36 cellular contexts compared by ENCODE assay signal in genomic region chrX:146041741-146042140, GRCh38.
"Had no signal": no experiment of that assay in that cellular context is flagged by ENCODE, and none has a peak within 500 bp of the region (broad histone marks: within the 10 kb centered on the region; RNA-seq: fewer than 3 reads in every experiment).

No MANE protein-coding gene starts in this region.

- H3K9me3 ChIP-seq: MG63 had no signal

- H3K36me3 ChIP-seq: MG63 had no signal

- H3K4me2 ChIP-seq: KMS-11 had no signal

- DNase-seq: Karpas-422, Kasumi-1, MG63, MM.1S, MV-4-11, NCI-H1048, NCI-H1092, NCI-H1092 treated with DMSO at 0.1 percent for 48 hours, NCI-H1105, NCI-H1105 treated with DMSO at 0.1 percent for 48 hours, NCI-H1417, NCI-H1417 treated with DMSO at 0.1 percent for 48 hours, NCI-H1436, NCI-H1436 treated with DMSO at 0.1 percent for 48 hours, NCI-H146, NCI-H1694, NCI-H1694 treated with DMSO at 0.1 percent for 48 hours, NCI-H187, NCI-H187 treated with DMSO at 0.1 percent for 48 hours, NCI-H1930, NCI-H2029, NCI-H2029 treated with DMSO at 0.1 percent for 48 hours, NCI-H2081, NCI-H2081 treated with DMSO at 0.1 percent for 48 hours, NCI-H2107, NCI-H2171, NCI-H2171 treated with DMSO at 0.1 percent for 48 hours, NCI-H2227 treated with DMSO at 0.1 percent for 48 hours, NCI-H226, NCI-H345, NCI-H446, NCI-H446 treated with DMSO at 0.1 percent for 48 hours, NCI-H510A, NCI-H510A treated with DMSO at 0.1 percent for 48 hours, NCI-H524 had no signal

- H3K4me3 ChIP-seq: MG63 had no signal

- H3K27ac ChIP-seq: KMS-11 had no signal
